1 cellular context compared by ENCODE assay signal in genomic region chr3:40309439-40309924, GRCh38.
TF ChIP-seq lines count a peak whose summit lies in the region.

Gene EIF1B, plus strand, starts transcription at chr3:40309707. Its CDS starts 235 bp downstream, at chr3:40309942.

TF ChIP-seq in K562, 482 proteins besides CTCF, POLR2A, EP300 and RAD21 (continued from another document and continues in another):
- TF ChIP-seq E2F8 (IDR thresholded peaks at IDR 0.05; ENCODE audit: low read depth, partially characterized antibody) (peak; percentile 85), ZBTB11 (CRISPR knock-in tag; IDR thresholded peaks at IDR 0.05) (peak in 1 of 3 experiments; percentile 88; a peak in 2 of 6 replicates), ZNF239 (CRISPR knock-in tag; IDR thresholded peaks at IDR 0.05) (no peak), GTF2B (IDR thresholded peaks at IDR 0.05; ENCODE audit: extremely low read depth, insufficient read length) (no peak), RCOR1 (IDR thresholded peaks at IDR 0.05; ENCODE audit: borderline replicate concordance in 1 of 2, low read depth in 2 of 2, low read length in 2 of 2) (peak; percentile 27 to 70; a peak in 3 of 4 replicates), ZNF133 (CRISPR knock-in tag; IDR thresholded peaks at IDR 0.05) (0 out of 2 replicates have a peak, but pooled peaks have one; percentile 45), DIDO1 (tag; IDR thresholded peaks at IDR 0.05; ENCODE audit: low read depth) (peak; percentile 79), POLR2AphosphoS5 (IDR thresholded peaks at IDR 0.05; ENCODE audit: control insufficient read depth, insufficient read depth, low read depth, low read length) (peak; percentile 94), ATF1 (CRISPR knock-in tag; IDR thresholded peaks at IDR 0.05) (no peak), ATF1 (tag; IDR thresholded peaks at IDR 0.05) (peak; percentile 89), ATF7 (IDR thresholded peaks at IDR 0.05) (peak; percentile 92), ZNF589 (CRISPR knock-in tag; IDR thresholded peaks at IDR 0.05; ENCODE audit: low read depth) (peak; percentile 89; the same call in 1 of the 2 replicates), TARDBP (IDR thresholded peaks at IDR 0.05) (peak; percentile 29; the same call in 1 of the 2 replicates), GMEB1 (CRISPR knock-in tag; IDR thresholded peaks at IDR 0.05) (peak; percentile 54; the same call in 1 of the 2 replicates), FIP1L1 (IDR thresholded peaks at IDR 0.05; ENCODE audit: low read depth, low read length, poor library complexity, severe bottlenecking) (peak; percentile 93), PML (IDR thresholded peaks at IDR 0.05; ENCODE audit: low read length) (peak; percentile 85; the same call in 1 of the 2 replicates), RBM25 (IDR thresholded peaks at IDR 0.05; ENCODE audit: low read depth, low read length, severe bottlenecking) (no peak), THRB (CRISPR knock-in tag; conservative IDR thresholded peaks at IDR 0.05) (0 out of 2 replicates have a peak, but pooled peaks have one; percentile 47), SOX6 (IDR thresholded peaks at IDR 0.05) (peak; percentile 74; the same call in 1 of the 2 replicates), RBFOX2 (IDR thresholded peaks at IDR 0.05; ENCODE audit: low read depth, low read length) (peak; percentile 99), MTA1 (IDR thresholded peaks at IDR 0.05; ENCODE audit: borderline replicate concordance) (0 out of 2 replicates have a peak, but pooled peaks have one; percentile 13), ASH1L (IDR thresholded peaks at IDR 0.05; ENCODE audit: borderline replicate concordance, low read depth, partially characterized antibody) (no peak), CLOCK (CRISPR knock-in tag; IDR thresholded peaks at IDR 0.05; ENCODE audit: borderline replicate concordance) (no peak), CTCFL (IDR thresholded peaks at IDR 0.05; ENCODE audit: borderline replicate concordance, insufficient read depth, low read depth, low read length, poor library complexity, severe bottlenecking) (peak; percentile 100), ZBTB33 (CRISPR knock-in tag; IDR thresholded peaks at IDR 0.05) (0 out of 2 replicates have a peak, but pooled peaks have one; percentile 20), HOXB6 (CRISPR knock-in tag; IDR thresholded peaks at IDR 0.05; ENCODE audit: borderline replicate concordance) (no peak), FOXA1 (IDR thresholded peaks at IDR 0.05; ENCODE audit: borderline replicate concordance) (no peak), CC2D1A (IDR thresholded peaks at IDR 0.05) (no peak), BCLAF1 (IDR thresholded peaks at IDR 0.05; ENCODE audit: borderline replicate concordance in 1 of 2, control insufficient read depth in 1 of 2, low read depth in 2 of 2, low read length in 1 of 2) (peak in 1 of 2 experiments; percentile 65; a peak in 2 of 4 replicates), U2AF2 (optimal IDR thresholded peaks at IDR 0.05; ENCODE audit: low read depth, low read length) (no peak), HEY1 (CRISPR knock-in tag; IDR thresholded peaks at IDR 0.05; ENCODE audit: borderline replicate concordance) (no peak; the same call in 1 of the 2 replicates), TAL1 (IDR thresholded peaks at IDR 0.05) (no peak), TOE1 (IDR thresholded peaks at IDR 0.05; ENCODE audit: borderline replicate concordance) (peak; percentile 96), TOE1 (CRISPR knock-in tag; IDR thresholded peaks at IDR 0.05; ENCODE audit: borderline replicate concordance, low read depth) (no peak), NR2C1 (IDR thresholded peaks at IDR 0.05) (peak; percentile 91), NR2C1 (tag; IDR thresholded peaks at IDR 0.05) (peak; percentile 97)
